ENCODE assay signal across 8 cellular contexts in the genomic region with DNA sequence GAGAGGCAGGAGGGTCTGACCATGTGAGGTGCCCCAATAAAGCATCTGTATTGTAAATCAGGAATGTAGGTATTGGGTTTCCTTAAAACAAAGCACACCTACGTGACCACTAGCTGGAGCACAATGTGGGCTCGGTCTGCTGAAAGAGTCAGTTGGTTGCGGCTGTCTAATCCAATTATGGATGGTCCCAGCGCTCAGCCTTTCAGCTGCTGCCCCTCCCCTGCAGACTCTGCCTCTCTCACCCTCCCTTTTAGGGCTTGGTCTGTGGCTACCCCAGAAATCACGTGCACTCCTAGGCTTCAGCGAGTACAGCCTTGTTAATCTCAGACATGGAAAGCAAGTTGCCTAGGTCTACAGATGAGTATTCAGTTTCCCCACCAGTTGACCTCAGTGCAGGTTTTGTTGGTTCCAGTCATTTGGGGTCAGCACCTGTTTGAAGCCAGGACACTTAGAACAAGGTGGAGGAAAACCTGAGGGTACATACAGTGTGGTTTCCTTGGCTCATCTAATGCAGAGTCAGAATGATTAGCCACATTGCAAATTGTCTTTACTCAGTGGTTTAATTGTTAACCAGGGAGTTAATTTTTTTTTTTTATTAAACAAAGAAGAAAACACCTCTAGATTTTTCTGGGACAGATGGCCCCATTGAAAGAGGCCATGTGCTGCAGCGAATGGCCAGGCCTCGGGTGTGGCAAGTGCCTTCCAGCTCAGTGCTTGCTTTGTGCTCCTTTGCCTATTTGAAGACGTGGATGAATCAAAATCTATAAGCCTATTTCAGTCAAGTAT.
DNase-seq lines count a peak whose midpoint lies in the region; ATAC-seq, FAIRE-seq and TF ChIP-seq lines count a peak whose summit lies in the region.

No MANE protein-coding gene starts in this region.

- no peaks in the 10 kb centered on the region for H3K9me3 ChIP-seq in kidney (ENCODE audit: control insufficient read depth in 1 of 2, low read length in 2 of 2)

- no peak for TF ChIP-seq CTCF in kidney (IDR thresholded peaks at IDR 0.05; ENCODE audit: borderline replicate concordance, extremely low read depth, insufficient read depth)
- no peak for TF ChIP-seq CTCF in foreskin fibroblast (IDR thresholded peaks at IDR 0.05; ENCODE audit: low read depth, low read length)

- DNase-seq in NCI-H2107 treated with DMSO at 0.1 percent for 48 hours (lab: John Stamatoyannopoulos, UW; ENCODE audit: unreplicated experiment) (peak; percentile 71), kidney (no peak), nucleus accumbens (lab: John Stamatoyannopoulos, UW) (no peak), substantia nigra (lab: John Stamatoyannopoulos, UW) (no peak), foreskin fibroblast (no peak), NCI-H1436 treated with DMSO at 0.1 percent for 48 hours (lab: John Stamatoyannopoulos, UW) (no peak)

- peaks cover 20 to 45% of the 10 kb centered on the region in 2 donors for H3K4me1 ChIP-seq in kidney (ENCODE audit: control insufficient read depth in 1 of 2, insufficient read depth in 1 of 2, low read depth in 1 of 2, low read length in 2 of 2)

- peak overlapping the region in 1 of 2 donors; percentile 0 for H3K9ac ChIP-seq in kidney (ENCODE audit: low read length in 2 of 2)

- ATAC-seq in GM18502 (IDR thresholded peaks at IDR 0.05; ENCODE audit: poor library complexity, unreplicated experiment) (peak; percentile 73), HG02588 (IDR thresholded peaks at IDR 0.05; ENCODE audit: unreplicated experiment) (peak; percentile 85)

- intact Hi-C loops in kidney (cut with DNase I) = no loop called here

- H3K27ac ChIP-seq in kidney (ENCODE audit: low read depth in 2 of 2, low read length in 2 of 2) (peak overlapping the region; percentile 67 to 74), substantia nigra (ENCODE audit: low read depth, low read length, poor library complexity, severe bottlenecking) (no peak overlapping the region)

- no peak for FAIRE-seq in kidney (lab: Jason Lieb, UNC)

- H3K4me3 ChIP-seq in kidney (ENCODE audit: low read length in 2 of 2) = peak overlapping the region in 1 of 2 donors; percentile 4
- H3K4me3 ChIP-seq in foreskin fibroblast (ENCODE audit: low read depth in 1 of 2, low read length in 2 of 2) = no peak overlapping the region

- H3K36me3 ChIP-seq in kidney (ENCODE audit: control insufficient read depth in 1 of 2, insufficient read depth in 2 of 2, low read length in 2 of 2) = no peaks in the 10 kb centered on the region
